Comparison of ENCODE assay signal across 8 cellular contexts in genomic region chr17:18257747-18258355, GRCh38. TPM values are rescaled to one million over a fixed set of nuclear protein-coding genes. Genes with fewer than 3 reads are reported as not detected.
DNase-seq lines count a peak whose midpoint lies in the region; ATAC-seq lines count a peak whose summit lies in the region.

No MANE protein-coding gene starts in this region.

- intact Hi-C loops in dendritic cell treated with granulocyte-macrophage colony-stimulating factor and Interleukin-4, amounts not matched to agents 40 ng/mL and 50 ng/mL, for 4 days (cut with micrococcal nuclease), result loop anchor here (1.0 to 2.0 kb wide), 2 partner anchors 57 to 75 kb away; partner anchors contain the start of genes ALKBH5 and SMCR8

- H3K4me1 Mint-ChIP-seq in dendritic cell treated with granulocyte-macrophage colony-stimulating factor and Interleukin-4, amounts not matched to agents 40 ng/mL and 50 ng/mL, for 4 days (ENCODE audit: low read depth), result peaks cover 50% of the 10 kb centered on the region

- peaks cover 57% of the 10 kb centered on the region for H3K36me3 Mint-ChIP-seq in dendritic cell treated with granulocyte-macrophage colony-stimulating factor and Interleukin-4, amounts not matched to agents 40 ng/mL and 50 ng/mL, for 4 days (ENCODE audit: low read depth)

- no peaks in the 10 kb centered on the region for H3K27me3 Mint-ChIP-seq in dendritic cell treated with granulocyte-macrophage colony-stimulating factor and Interleukin-4, amounts not matched to agents 40 ng/mL and 50 ng/mL, for 4 days

- no peaks in the 10 kb centered on the region for H3K9me3 Mint-ChIP-seq in dendritic cell treated with granulocyte-macrophage colony-stimulating factor and Interleukin-4, amounts not matched to agents 40 ng/mL and 50 ng/mL, for 4 days

- DNase-seq in C1 segment of cervical spinal cord (lab: John Stamatoyannopoulos, UW) (peak in 13 of 14 donors; percentile 48 to 89 (median 72)), NAMALWA (ENCODE audit: low spot score) (peak; percentile 42), left lobe of liver (ENCODE audit: low spot score) (no peak)
- peak; percentile 78 for DNase-seq in activated CD4-positive, CD25-positive, alpha-beta regulatory T cell treated with anti-CD3 and anti-CD28 coated beads, Interleukin-2, amount 50 U/mL, for 72 hours
- DNase-seq in stimulated activated CD4-positive, alpha-beta T cell treated with anti-CD3 and anti-CD28 coated beads, Interleukin-4, amount 100 ng/mL, for 24 hours, result peak; percentile 51

- H3K4me3 Mint-ChIP-seq in dendritic cell treated with granulocyte-macrophage colony-stimulating factor and Interleukin-4, amounts not matched to agents 40 ng/mL and 50 ng/mL, for 4 days, result peak overlapping the region; percentile 95

- ATAC-seq in GM21367 (IDR thresholded peaks at IDR 0.05; ENCODE audit: unreplicated experiment) (peak; percentile 21), left lobe of liver (peak; percentile 61), GM19328 (IDR thresholded peaks at IDR 0.05; ENCODE audit: unreplicated experiment) (no peak)

- peak overlapping the region; percentile 91 for H3K27ac Mint-ChIP-seq in dendritic cell treated with granulocyte-macrophage colony-stimulating factor and Interleukin-4, amounts not matched to agents 40 ng/mL and 50 ng/mL, for 4 days

RNA-seq across cellular contexts. Expression of gene FLII, which starts 0.7 kb away (rescaled TPM):
- 102 TPM for total RNA-seq in left lobe of liver

RNA-seq across cellular contexts. Expression of gene MIEF2, which starts 2.6 kb away (rescaled TPM):
- 6.4 TPM for total RNA-seq in left lobe of liver

RNA-seq across cellular contexts. Expression of gene LLGL1, which starts 32.4 kb away (rescaled TPM):
- total RNA-seq in left lobe of liver, result 3.3 TPM

RNA-seq across cellular contexts. Expression of gene TOP3A, which starts 56.9 kb away (rescaled TPM):
- total RNA-seq in left lobe of liver, result 19.8 TPM

RNA-seq across cellular contexts. Expression of gene SMCR8, which starts 57.2 kb away (rescaled TPM):
- total RNA-seq in left lobe of liver, result 5.1 TPM
